ENCODE assay signal across 18 cellular contexts in genomic region chr12:117533687-117534086, GRCh38.
DNase-seq lines count a peak whose midpoint lies in the region; ATAC-seq and TF ChIP-seq lines count a peak whose summit lies in the region.
"Had no signal": no experiment of that assay in that cellular context is flagged by ENCODE, and none has a peak within 500 bp of the region (broad histone marks: within the 10 kb centered on the region; RNA-seq: fewer than 3 reads in every experiment).

No MANE protein-coding gene starts in this region.

- H4K20me1 ChIP-seq in SK-N-SH (ENCODE audit: insufficient read depth): no peaks in the 10 kb centered on the region

- no peaks in the 10 kb centered on the region for H3K36me3 ChIP-seq in Peyer's patch
- no peaks in the 10 kb centered on the region for H3K36me3 ChIP-seq in transverse colon
- no peaks in the 10 kb centered on the region for H3K36me3 ChIP-seq in SK-N-SH (replicated peaks in 1 of 2; ENCODE audit: control insufficient read depth in 1 of 2, insufficient read depth in 2 of 2, low read length in 1 of 2)

- no peaks in the 10 kb centered on the region for H3K9me3 Mint-ChIP-seq in activated T-cell treated with anti-CD3 and anti-CD28 coated beads, Interleukin-2, amount 50 U/mL, for 24 hours
- H3K9me3 Mint-ChIP-seq: GM23338 had no signal

- in situ Hi-C loops in G401 (cut with HindIII; ENCODE audit: low sequenced_read_pairs) (no loop called here), transverse colon (cut with MboI; ENCODE audit: low pct_ligation_motif_present in 1 of 4, low pct_unique_long_range_greater_than_20kb in 1 of 4, low sequenced_read_pairs in 3 of 4) (no loop called here)

- H3K9ac ChIP-seq in SK-N-SH: no peak overlapping the region

- CTCF ChIA-PET in SK-N-SH (lab: Yijun Ruan, JAX) (interaction anchor here (1.1 to 1.2 kb wide), 2 partner anchors 15 to 297 kb away, joined by 3 read pairs; no protein-coding TSS in a partner anchor), HEK293T (lab: Yijun Ruan, JAX) (interaction anchor here (1.3 kb wide), 1 partner anchor 166 kb away, joined by 3 read pairs; no protein-coding TSS in a partner anchor)

- no peaks in the 10 kb centered on the region for H3K4me1 ChIP-seq in Peyer's patch
- H3K4me1 ChIP-seq in transverse colon: peaks cover 0 to 8% (median 4%) of the 10 kb centered on the region in 4 donors
- peaks cover 0 to 6% of the 10 kb centered on the region in 2 experiments; a peak in 1 of 4 replicates for H3K4me1 ChIP-seq in SK-N-SH (ENCODE audit: control insufficient read depth in 1 of 2, insufficient read depth in 2 of 2, low read depth in 1 of 2, low read length in 1 of 2)
- H3K4me1 ChIP-seq: Caco-2 had no signal

- H3K27ac Mint-ChIP-seq in activated T-cell treated with anti-CD3 and anti-CD28 coated beads, Interleukin-2, amount 50 U/mL, for 24 hours: no peak overlapping the region
- H3K27ac Mint-ChIP-seq: CD4-positive, CD25-positive, alpha-beta regulatory T cell; GM23338 had no signal

- peak; percentile 42 for DNase-seq in G401 (ENCODE audit: low spot score)
- DNase-seq in Peyer's patch: peak in 2 of 3 donors; percentile 74 to 77
- peak; percentile 51 to 81 for DNase-seq in left colon
- DNase-seq in transverse colon: peak; percentile 62
- no peak for DNase-seq in SK-N-SH
- no peak for DNase-seq in HEK293T (ENCODE audit: extremely low spot score)
- DNase-seq in activated T-cell treated with anti-CD3 and anti-CD28 coated beads, Interleukin-2, amount 50 U/mL, for 24 hours: no peak
- DNase-seq: AML-193; Caco-2; CD4-positive, CD25-positive, alpha-beta regulatory T cell; KG1; NCI-H1436; NCI-H1930; NCI-H345; RPMI8226; SIG-M5 had no signal

- POLR2A ChIA-PET in SK-N-SH (lab: Yijun Ruan, JAX): no interaction called here
- POLR2A ChIA-PET in HEK293T (lab: Yijun Ruan, JAX): no interaction called here

- H2AFZ ChIP-seq in SK-N-SH (ENCODE audit: low read depth): no peak overlapping the region
- H2AFZ ChIP-seq: GM23338 had no signal

- intact Hi-C loops in left colon (cut with DNase I, micrococcal nuclease) (no loop called here), transverse colon (cut with DNase I; ENCODE audit: low total_unique reads) (no loop called here)

- no peaks in the 10 kb centered on the region for H3K9me2 ChIP-seq in SK-N-SH

- no peak for TF ChIP-seq RAD21 in SK-N-SH (IDR thresholded peaks at IDR 0.05; ENCODE audit: low read length)

- H3K4me3 ChIP-seq in Peyer's patch (no peak overlapping the region), transverse colon (no peak overlapping the region), SK-N-SH (ENCODE audit: low read depth in 2 of 2, low read length in 1 of 2) (no peak overlapping the region)
- H3K4me3 ChIP-seq: GM12878, GM23338 had no signal

- ATAC-seq in left colon: peak; percentile 97
- ATAC-seq: GM12878, GM23338 had no signal

- TF ChIP-seq EP300 in transverse colon (IDR thresholded peaks at IDR 0.05; ENCODE audit: low read depth) (peak; percentile 60), SK-N-SH (IDR thresholded peaks at IDR 0.05; ENCODE audit: borderline replicate concordance in 1 of 2, low read depth in 1 of 2, low read length in 1 of 2) (no peak)

- no peaks in the 10 kb centered on the region for H3K27me3 Mint-ChIP-seq in activated T-cell treated with anti-CD3 and anti-CD28 coated beads, Interleukin-2, amount 50 U/mL, for 24 hours
- H3K27me3 Mint-ChIP-seq: CD4-positive, CD25-positive, alpha-beta regulatory T cell had no signal

- 60 to 61% methylated on average over 1 to 6 of the region's 6 CpGs for WGBS in transverse colon (ENCODE audit: low coverage in 1 of 2), 2 donors
- WGBS in SK-N-SH (ENCODE audit: low lambda C conversion rate): 43% methylated on average over 6 of the region's 6 CpGs

- H3K27me3 ChIP-seq in Peyer's patch: no peaks in the 10 kb centered on the region
- H3K27me3 ChIP-seq in transverse colon: no peaks in the 10 kb centered on the region
- no peaks in the 10 kb centered on the region for H3K27me3 ChIP-seq in SK-N-SH (ENCODE audit: insufficient read depth)

- H3K36me3 Mint-ChIP-seq in activated T-cell treated with anti-CD3 and anti-CD28 coated beads, Interleukin-2, amount 50 U/mL, for 24 hours (ENCODE audit: low read depth): no peaks in the 10 kb centered on the region
- H3K36me3 Mint-ChIP-seq: CD4-positive, CD25-positive, alpha-beta regulatory T cell had no signal

- no peak overlapping the region for H3K4me3 Mint-ChIP-seq in activated T-cell treated with anti-CD3 and anti-CD28 coated beads, Interleukin-2, amount 50 U/mL, for 24 hours
- H3K4me3 Mint-ChIP-seq: CD4-positive, CD25-positive, alpha-beta regulatory T cell; GM23338 had no signal

- no peaks in the 10 kb centered on the region for H3K4me1 Mint-ChIP-seq in activated T-cell treated with anti-CD3 and anti-CD28 coated beads, Interleukin-2, amount 50 U/mL, for 24 hours (ENCODE audit: low read depth)
- H3K4me1 Mint-ChIP-seq: CD4-positive, CD25-positive, alpha-beta regulatory T cell; GM23338 had no signal

- TF ChIP-seq POLR2A in Peyer's patch (IDR thresholded peaks at IDR 0.05): no peak
- TF ChIP-seq POLR2A in transverse colon (IDR thresholded peaks at IDR 0.05): no peak

- H3F3A ChIP-seq in SK-N-SH (replicated peaks; ENCODE audit: insufficient read depth): no peaks in the 10 kb centered on the region

- H3K27ac ChIP-seq in Peyer's patch: peak overlapping the region in 2 of 4 donors; percentile 11 to 35
- H3K27ac ChIP-seq in transverse colon: peak overlapping the region in 1 of 4 donors; percentile 20
- no peak overlapping the region for H3K27ac ChIP-seq in SK-N-SH (ENCODE audit: low read depth in 2 of 2, low read length in 1 of 2)

- H3K9me3 ChIP-seq in Peyer's patch: no peaks in the 10 kb centered on the region
- no peaks in the 10 kb centered on the region for H3K9me3 ChIP-seq in transverse colon
- no peaks in the 10 kb centered on the region for H3K9me3 ChIP-seq in SK-N-SH
- H3K9me3 ChIP-seq: Caco-2 had no signal

- TF ChIP-seq CTCF in Peyer's patch (IDR thresholded peaks at IDR 0.05): no peak
- no peak for TF ChIP-seq CTCF in transverse colon (IDR thresholded peaks at IDR 0.05)
- TF ChIP-seq CTCF in SK-N-SH (IDR thresholded peaks at IDR 0.05): no peak

- H3K79me2 ChIP-seq in SK-N-SH (ENCODE audit: insufficient read depth): no peaks in the 10 kb centered on the region

- H3K4me2 ChIP-seq in SK-N-SH: no peak overlapping the region
- H3K4me2 ChIP-seq: GM23338 had no signal

TF ChIP-seq in SK-N-SH, 30 proteins besides CTCF, POLR2A, EP300 and RAD21:
- TF ChIP-seq SIN3A (IDR thresholded peaks at IDR 0.05; ENCODE audit: borderline replicate concordance, low read depth, low read length) (no peak), SMC3 (IDR thresholded peaks at IDR 0.05; ENCODE audit: low read depth, low read length) (no peak), RCOR1 (IDR thresholded peaks at IDR 0.05; ENCODE audit: low read length) (no peak)

TF ChIP-seq in HEK293T, 16 proteins besides CTCF, POLR2A, EP300 and RAD21:
- TF ChIP-seq FOXA1 (IDR thresholded peaks at IDR 0.05) (no peak), PKNOX1 (IDR thresholded peaks at IDR 0.05) (no peak), HDGF (IDR thresholded peaks at IDR 0.05; ENCODE audit: borderline replicate concordance) (no peak), NFRKB (IDR thresholded peaks at IDR 0.05) (no peak), ARNT (IDR thresholded peaks at IDR 0.05) (no peak), L3MBTL2 (conservative IDR thresholded peaks at IDR 0.05) (no peak), SP1 (IDR thresholded peaks at IDR 0.05) (no peak), ELF4 (IDR thresholded peaks at IDR 0.05) (no peak), TARDBP (IDR thresholded peaks at IDR 0.05) (no peak), SUZ12 (IDR thresholded peaks at IDR 0.05) (no peak), ZNF384 (IDR thresholded peaks at IDR 0.05) (no peak), LEF1 (IDR thresholded peaks at IDR 0.05; ENCODE audit: borderline replicate concordance) (no peak), CTBP1 (IDR thresholded peaks at IDR 0.05; ENCODE audit: borderline replicate concordance) (no peak), BHLHE40 (IDR thresholded peaks at IDR 0.05; ENCODE audit: borderline replicate concordance) (no peak), FOXM1 (IDR thresholded peaks at IDR 0.05; ENCODE audit: borderline replicate concordance) (no peak)

Comparison
In these comparisons a context has a peak if more than half of its experiments do, and no peak if none do; other contexts are left out.
1. DNase-seq: peak in G401 (single experiment), Peyer's patch (2 of 3), left colon (2 of 2) and transverse colon (single experiment); none in SK-N-SH (single experiment), HEK293T (single experiment) and activated T-cell treated with anti-CD3 and anti-CD28 coated beads, Interleukin-2, amount 50 U/mL, for 24 hours (single experiment).